In the genomic region with DNA sequence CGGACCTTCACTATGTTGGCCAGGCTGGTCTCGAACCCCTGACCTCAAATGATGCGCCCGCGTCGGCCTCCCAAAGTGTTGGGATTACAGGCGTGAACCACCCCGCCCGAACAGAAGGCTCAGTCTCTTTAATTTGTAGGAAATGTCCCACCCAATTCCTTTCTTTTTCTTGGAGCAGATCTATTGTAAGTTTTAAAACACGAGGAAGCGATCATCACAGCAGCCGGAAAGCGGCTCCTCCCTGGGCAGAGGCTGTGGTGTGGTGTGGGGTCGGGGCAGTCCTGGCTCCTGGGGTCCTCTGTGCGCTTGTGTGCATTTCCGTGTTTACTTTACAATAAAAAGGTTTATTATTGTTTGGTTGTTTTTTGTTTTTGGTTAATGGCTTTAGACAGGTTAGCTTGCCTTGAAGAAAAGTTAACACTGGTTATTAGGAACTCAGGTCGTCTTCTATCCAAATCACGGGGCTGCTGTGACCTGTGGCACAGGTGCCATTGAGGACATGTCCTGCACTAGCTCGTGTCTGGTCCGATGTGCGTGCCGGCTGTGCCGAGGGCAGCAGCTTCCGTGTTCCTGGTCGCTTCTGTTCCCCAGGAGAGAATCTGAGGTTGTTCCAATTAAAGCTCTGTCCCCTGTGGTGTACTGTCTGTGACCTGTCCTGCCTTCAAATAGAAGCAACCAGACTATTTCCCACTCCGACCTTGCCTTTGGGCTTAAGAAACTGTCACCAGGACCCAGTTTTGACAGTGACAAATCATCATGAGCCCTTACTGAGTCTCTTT, we compare ENCODE assay signal across 26 cellular contexts.
DNase-seq lines count a peak whose midpoint lies in the region; ATAC-seq and TF ChIP-seq lines count a peak whose summit lies in the region.
"Had no signal": no experiment of that assay in that cellular context is flagged by ENCODE, and none has a peak within 500 bp of the region (broad histone marks: within the 10 kb centered on the region; RNA-seq: fewer than 3 reads in every experiment).

No MANE protein-coding gene starts in this region.

- no peak for TF ChIP-seq POLR2A in gastroesophageal sphincter (IDR thresholded peaks at IDR 0.05)
- TF ChIP-seq POLR2A in uterus (IDR thresholded peaks at IDR 0.05), result no peak

- WGBS in gastroesophageal sphincter (ENCODE audit: low coverage in 1 of 2), 2 donors, result 48 to 55% methylated on average over 7 to 14 of the region's 26 CpGs

- H3K36me3 Mint-ChIP-seq in activated T-cell treated with anti-CD3 and anti-CD28 coated beads, Interleukin-2, amount 50 U/mL, for 72 hours (ENCODE audit: insufficient read depth in 2 of 2), result peaks cover 3% of the 10 kb centered on the region in 2 donors
- peaks cover 5% of the 10 kb centered on the region for H3K36me3 Mint-ChIP-seq in stimulated activated memory B cell treated with anti-CD40 and anti-IgM and Interleukin-4, amounts not matched to agents 10 μg/mL and 1 μg/mL and 100 μg/mL, for 72 hours

- TF ChIP-seq CTCF in gastroesophageal sphincter (IDR thresholded peaks at IDR 0.05), result no peak
- no peak for TF ChIP-seq CTCF in parathyroid adenoma (IDR thresholded peaks at IDR 0.05)
- TF ChIP-seq CTCF in uterus (IDR thresholded peaks at IDR 0.05), result no peak

- H3K27me3 ChIP-seq in gastroesophageal sphincter, result no peaks in the 10 kb centered on the region
- H3K27me3 ChIP-seq in parathyroid adenoma (ENCODE audit: control insufficient read depth, insufficient read depth, low read length), result no peaks in the 10 kb centered on the region
- H3K27me3 ChIP-seq in uterus, result no peaks in the 10 kb centered on the region
- H3K27me3 ChIP-seq: testis had no signal

- no peak overlapping the region for H2AFZ ChIP-seq in parathyroid adenoma

- H3K4me2 ChIP-seq in parathyroid adenoma (ENCODE audit: low read length), result no peak overlapping the region

- H3K9me3 ChIP-seq in gastroesophageal sphincter (no peaks in the 10 kb centered on the region), parathyroid adenoma (ENCODE audit: control insufficient read depth, low read length) (no peaks in the 10 kb centered on the region), uterus (no peaks in the 10 kb centered on the region)
- H3K9me3 ChIP-seq: testis had no signal

- no peaks in the 10 kb centered on the region for H3K79me2 ChIP-seq in parathyroid adenoma

- no peaks in the 10 kb centered on the region for H3K27me3 Mint-ChIP-seq in activated T-cell treated with anti-CD3 and anti-CD28 coated beads, Interleukin-2, amount 50 U/mL, for 72 hours (ENCODE audit: low read depth)
- peaks cover 5% of the 10 kb centered on the region for H3K27me3 Mint-ChIP-seq in stimulated activated memory B cell treated with anti-CD40 and anti-IgM and Interleukin-4, amounts not matched to agents 10 μg/mL and 1 μg/mL and 100 μg/mL, for 72 hours
- H3K27me3 Mint-ChIP-seq: activated naive CD8-positive, alpha-beta T cell; activated T-helper 17 cell treated with anti-CD3 and anti-CD28 coated beads, Interleukin-2, amount 50 U/mL, for 72 hours had no signal

- H3K9me3 Mint-ChIP-seq in activated T-cell treated with anti-CD3 and anti-CD28 coated beads, Interleukin-2, amount 50 U/mL, for 72 hours, result peaks cover 0 to 6% of the 10 kb centered on the region in 2 donors
- peaks cover 2% of the 10 kb centered on the region for H3K9me3 Mint-ChIP-seq in stimulated activated memory B cell treated with anti-CD40 and anti-IgM and Interleukin-4, amounts not matched to agents 10 μg/mL and 1 μg/mL and 100 μg/mL, for 72 hours
- H3K9me3 Mint-ChIP-seq: activated T-helper 17 cell treated with anti-CD3 and anti-CD28 coated beads, Interleukin-2, amount 50 U/mL, for 72 hours; nephron had no signal

- peak overlapping the region in 3 of 4 donors; percentile 47 to 53 (median 50) for H3K27ac ChIP-seq in gastroesophageal sphincter
- peak overlapping the region; percentile 64 for H3K27ac ChIP-seq in parathyroid adenoma
- H3K27ac ChIP-seq in uterus, result peak overlapping the region; percentile 60 to 62
- H3K27ac ChIP-seq: 22Rv1, HL-60 had no signal

- no peak for TF ChIP-seq EP300 in gastroesophageal sphincter (IDR thresholded peaks at IDR 0.05)

- H3K4me1 ChIP-seq in gastroesophageal sphincter, result no peaks in the 10 kb centered on the region
- H3K4me1 ChIP-seq in parathyroid adenoma, result no peaks in the 10 kb centered on the region
- no peaks in the 10 kb centered on the region for H3K4me1 ChIP-seq in uterus
- H3K4me1 ChIP-seq: HAP-1, testis had no signal

- no peak for DNase-seq in activated T-cell treated with anti-CD3 and anti-CD28 coated beads, Interleukin-2, amount 50 U/mL, for 72 hours
- DNase-seq in activated T-cell treated with anti-CD3 and anti-CD28 coated beads, Interleukin-2, amount 50 U/mL, for 48 hours, result no peak
- DNase-seq in uterus (no peak), NCI-H1105 treated with DMSO at 0.1 percent for 48 hours (lab: John Stamatoyannopoulos, UW) (no peak)
- DNase-seq: activated CD4-positive, alpha-beta T cell treated with anti-CD3 and anti-CD28 coated beads, Interleukin-2, amount 50 U/mL, for 4 hours; aorta; central memory CD4-positive, alpha-beta T cell; EL; hippocampal formation; immature natural killer cell; NCI-H1092; NCI-H1930; NCI-H226; SW 1271; T1000; testis had no signal

- H3K4me1 Mint-ChIP-seq in activated T-cell treated with anti-CD3 and anti-CD28 coated beads, Interleukin-2, amount 50 U/mL, for 72 hours (ENCODE audit: low read depth), result no peaks in the 10 kb centered on the region
- H3K4me1 Mint-ChIP-seq in stimulated activated memory B cell treated with anti-CD40 and anti-IgM and Interleukin-4, amounts not matched to agents 10 μg/mL and 1 μg/mL and 100 μg/mL, for 72 hours, result no peaks in the 10 kb centered on the region
- H3K4me1 Mint-ChIP-seq: activated T-helper 17 cell treated with anti-CD3 and anti-CD28 coated beads, Interleukin-2, amount 50 U/mL, for 72 hours; immature natural killer cell had no signal

- no peak overlapping the region for H3K9ac ChIP-seq in parathyroid adenoma

- H3K4me3 ChIP-seq in gastroesophageal sphincter (no peak overlapping the region), parathyroid adenoma (ENCODE audit: low read depth, low read length) (no peak overlapping the region), uterus (no peak overlapping the region)
- H3K4me3 ChIP-seq: HAP-1, testis had no signal

- ATAC-seq in activated T-cell treated with anti-CD3 and anti-CD28 coated beads, Interleukin-2, amount 50 U/mL, for 72 hours (replicated peaks in 1 of 2), result no peak
- ATAC-seq in gastroesophageal sphincter, result no peak
- ATAC-seq in stimulated activated memory B cell treated with anti-CD40 and anti-IgM and Interleukin-4, amounts not matched to agents 10 μg/mL and 1 μg/mL and 100 μg/mL, for 72 hours, result no peak
- no peak for ATAC-seq in HG03280 (IDR thresholded peaks at IDR 0.05; ENCODE audit: unreplicated experiment)
- ATAC-seq: activated T-helper 17 cell treated with anti-CD3 and anti-CD28 coated beads, Interleukin-2, amount 50 U/mL, for 72 hours had no signal

- no peak overlapping the region for H3K4me3 Mint-ChIP-seq in activated T-cell treated with anti-CD3 and anti-CD28 coated beads, Interleukin-2, amount 50 U/mL, for 72 hours
- no peak overlapping the region for H3K4me3 Mint-ChIP-seq in stimulated activated memory B cell treated with anti-CD40 and anti-IgM and Interleukin-4, amounts not matched to agents 10 μg/mL and 1 μg/mL and 100 μg/mL, for 72 hours
- H3K4me3 Mint-ChIP-seq: activated naive CD8-positive, alpha-beta T cell; activated T-helper 17 cell treated with anti-CD3 and anti-CD28 coated beads, Interleukin-2, amount 50 U/mL, for 72 hours; immature natural killer cell; nephron had no signal

- H3K36me3 ChIP-seq in gastroesophageal sphincter (peaks cover 0 to 5% of the 10 kb centered on the region in 2 donors), parathyroid adenoma (ENCODE audit: control insufficient read depth, insufficient read depth, low read length) (no peaks in the 10 kb centered on the region), uterus (no peaks in the 10 kb centered on the region)
- H3K36me3 ChIP-seq: HAP-1 had no signal

- intact Hi-C loops in uterus (cut with DNase I; ENCODE audit: low total_unique reads), result no loop called here

- peak overlapping the region; percentile 12 for H3K27ac Mint-ChIP-seq in activated T-cell treated with anti-CD3 and anti-CD28 coated beads, Interleukin-2, amount 50 U/mL, for 72 hours
- no peak overlapping the region for H3K27ac Mint-ChIP-seq in stimulated activated memory B cell treated with anti-CD40 and anti-IgM and Interleukin-4, amounts not matched to agents 10 μg/mL and 1 μg/mL and 100 μg/mL, for 72 hours
- H3K27ac Mint-ChIP-seq: activated naive CD8-positive, alpha-beta T cell; activated T-helper 17 cell treated with anti-CD3 and anti-CD28 coated beads, Interleukin-2, amount 50 U/mL, for 72 hours; immature natural killer cell; nephron had no signal
